In genomic region chr4:20046179-20046578, GRCh38 we compare ENCODE assay signal across 19 cellular contexts.
DNase-seq lines count a peak whose midpoint lies in the region; ATAC-seq and TF ChIP-seq lines count a peak whose summit lies in the region.
"Had no signal": no experiment of that assay in that cellular context is flagged by ENCODE, and none has a peak within 500 bp of the region (broad histone marks: within the 10 kb centered on the region; RNA-seq: fewer than 3 reads in every experiment).

No MANE protein-coding gene starts in this region.

- CTCF ChIA-PET in HEK293 (lab: Yijun Ruan, JAX) = no interaction called here

- H3K36me3 ChIP-seq in HEK293 (ENCODE audit: control insufficient read depth in 2 of 2, insufficient read depth in 1 of 2, low read length in 2 of 2) = no peaks in the 10 kb centered on the region
- H3K36me3 ChIP-seq: BLaER1 had no signal

- POLR2A ChIA-PET in HEK293 (lab: Yijun Ruan, JAX) = no interaction called here

- H3K27ac Mint-ChIP-seq in mesothelial cell of epicardium = peak overlapping the region; percentile 5
- H3K27ac Mint-ChIP-seq: CD14-positive monocyte; CD4-positive, alpha-beta memory T cell; H9 had no signal

- peaks cover 62% of the 10 kb centered on the region for H3K4me1 Mint-ChIP-seq in mesothelial cell of epicardium
- H3K4me1 Mint-ChIP-seq: CD14-positive monocyte; CD4-positive, alpha-beta memory T cell had no signal

- peaks cover 5% of the 10 kb centered on the region; the same call in 1 of the 2 replicates for H3K4me1 ChIP-seq in HEK293 (ENCODE audit: control insufficient read depth, insufficient read depth, low read length)
- H3K4me1 ChIP-seq: BLaER1 had no signal

- H3K4me3 ChIP-seq in HEK293 (ENCODE audit: low read depth, low read length) (no peak overlapping the region), fibroblast of villous mesenchyme (ENCODE audit: low read depth, low read length) (no peak overlapping the region)
- H3K4me3 ChIP-seq: BLaER1, K562 had no signal

- no peaks in the 10 kb centered on the region for H3K9me3 ChIP-seq in HEK293 (ENCODE audit: control insufficient read depth, insufficient read depth, low read depth, low read length)
- H3K9me3 ChIP-seq: BLaER1 had no signal

- H3K27me3 Mint-ChIP-seq in mesothelial cell of epicardium (ENCODE audit: low read depth) = no peaks in the 10 kb centered on the region

- DNase-seq in SK-N-DZ (ENCODE audit: low spot score) (peak; percentile 56), fibroblast of villous mesenchyme (ENCODE audit: low read depth) (peak; percentile 21), mesothelial cell of epicardium (ENCODE audit: low spot score in 2 of 2, unreplicated experiment in 2 of 2) (no peak)
- no peak for DNase-seq in activated CD8-positive, alpha-beta memory T cell treated with anti-CD3 and anti-CD28 coated beads for 24 hours
- no peak for DNase-seq in activated CD4-positive, alpha-beta T cell treated with anti-CD3 and anti-CD28 coated beads for 1 hour
- DNase-seq: 8988T; CD4-positive, alpha-beta memory T cell; DMS153; DMS79; GDM1; GOT3; H9 had no signal

- H3K4me3 Mint-ChIP-seq in mesothelial cell of epicardium = no peak overlapping the region
- H3K4me3 Mint-ChIP-seq: CD14-positive monocyte; CD4-positive, alpha-beta memory T cell; H9 had no signal

- TF ChIP-seq CTCF in HEK293 (tag by site-specific recombination; IDR thresholded peaks at IDR 0.05) (no peak), fibroblast of villous mesenchyme (IDR thresholded peaks at IDR 0.05; ENCODE audit: insufficient read depth, low read depth, low read length) (no peak), mesothelial cell of epicardium (IDR thresholded peaks at IDR 0.05; ENCODE audit: unreplicated experiment) (no peak)

- no peaks in the 10 kb centered on the region for H3K36me3 Mint-ChIP-seq in mesothelial cell of epicardium
- H3K36me3 Mint-ChIP-seq: CD14-positive monocyte; CD4-positive, alpha-beta memory T cell had no signal

- H3K27ac ChIP-seq in HEK293 (ENCODE audit: extremely low read depth, low read depth, low read length) = no peak overlapping the region
- H3K27ac ChIP-seq: BLaER1, HL-60 had no signal

- ATAC-seq in GM21723 (IDR thresholded peaks at IDR 0.05; ENCODE audit: unreplicated experiment) = no peak
- ATAC-seq in GM18868 (IDR thresholded peaks at IDR 0.05; ENCODE audit: unreplicated experiment) = no peak
- ATAC-seq: K562 had no signal

- H3K9me3 Mint-ChIP-seq in mesothelial cell of epicardium = no peaks in the 10 kb centered on the region
- H3K9me3 Mint-ChIP-seq: H9 had no signal

TF ChIP-seq in HEK293, 187 proteins besides CTCF, POLR2A, EP300 and RAD21 (continues in another document):
- TF ChIP-seq ZBTB8A (tag by site-specific recombination; IDR thresholded peaks at IDR 0.05) (no peak), ZFP37 (tag by site-specific recombination; IDR thresholded peaks at IDR 0.05) (peak; percentile 59; the same call in 1 of the 2 replicates), ZXDB (tag by site-specific recombination; IDR thresholded peaks at IDR 0.05) (peak; percentile 53; the same call in 1 of the 2 replicates), ZNF157 (tag by site-specific recombination; IDR thresholded peaks at IDR 0.05) (no peak), ZNF664 (tag by site-specific recombination; IDR thresholded peaks at IDR 0.05) (no peak), YY2 (tag by site-specific recombination; IDR thresholded peaks at IDR 0.05) (0 out of 2 replicates have a peak, but pooled peaks have one; percentile 24), BCL11B (tag by site-specific recombination; IDR thresholded peaks at IDR 0.05; ENCODE audit: low read depth) (peak; percentile 24; the same call in 1 of the 2 replicates), ZNF280C (tag by site-specific recombination; IDR thresholded peaks at IDR 0.05) (no peak), ZNF843 (tag by site-specific recombination; IDR thresholded peaks at IDR 0.05) (peak; percentile 77), ZNF692 (tag by site-specific recombination; IDR thresholded peaks at IDR 0.05) (0 out of 2 replicates have a peak, but pooled peaks have one; percentile 29), ZNF792 (tag by site-specific recombination; IDR thresholded peaks at IDR 0.05) (no peak), ZNF221 (tag by site-specific recombination; IDR thresholded peaks at IDR 0.05; ENCODE audit: borderline replicate concordance) (no peak), MEIS1 (CRISPR knock-in tag; IDR thresholded peaks at IDR 0.05; ENCODE audit: borderline replicate concordance) (no peak), ZNF155 (tag by site-specific recombination; IDR thresholded peaks at IDR 0.05) (no peak), ZNF292 (tag by site-specific recombination; IDR thresholded peaks at IDR 0.05; ENCODE audit: borderline replicate concordance, low read depth) (no peak), ZSCAN23 (tag by site-specific recombination; IDR thresholded peaks at IDR 0.05) (no peak), ZNF791 (tag by site-specific recombination; IDR thresholded peaks at IDR 0.05) (no peak), SP3 (tag by site-specific recombination; IDR thresholded peaks at IDR 0.05) (0 out of 2 replicates have a peak, but pooled peaks have one; percentile 12), ZNF561 (tag by site-specific recombination; IDR thresholded peaks at IDR 0.05; ENCODE audit: borderline replicate concordance) (no peak), ZBTB26 (tag by site-specific recombination; optimal IDR thresholded peaks at IDR 0.05) (no peak), ZNF580 (tag by site-specific recombination; IDR thresholded peaks at IDR 0.05) (0 out of 2 replicates have a peak, but pooled peaks have one; percentile 34), ZSCAN16 (tag by site-specific recombination; IDR thresholded peaks at IDR 0.05) (no peak), ZNF510 (tag by site-specific recombination; IDR thresholded peaks at IDR 0.05; ENCODE audit: insufficient replicate concordance) (no peak), KLF8 (tag by site-specific recombination; IDR thresholded peaks at IDR 0.05) (peak; percentile 75), ZNF175 (tag by site-specific recombination; IDR thresholded peaks at IDR 0.05) (no peak)

Comparison
In these comparisons a context has a peak if more than half of its experiments do, and no peak if none do; other contexts are left out.
1. DNase-seq: peak in SK-N-DZ (single experiment) and fibroblast of villous mesenchyme (single experiment); none in mesothelial cell of epicardium (0 of 2), activated CD8-positive, alpha-beta memory T cell treated with anti-CD3 and anti-CD28 coated beads for 24 hours (single experiment) and activated CD4-positive, alpha-beta T cell treated with anti-CD3 and anti-CD28 coated beads for 1 hour (single experiment).